1 cellular context compared by ENCODE assay signal in the genomic region with DNA sequence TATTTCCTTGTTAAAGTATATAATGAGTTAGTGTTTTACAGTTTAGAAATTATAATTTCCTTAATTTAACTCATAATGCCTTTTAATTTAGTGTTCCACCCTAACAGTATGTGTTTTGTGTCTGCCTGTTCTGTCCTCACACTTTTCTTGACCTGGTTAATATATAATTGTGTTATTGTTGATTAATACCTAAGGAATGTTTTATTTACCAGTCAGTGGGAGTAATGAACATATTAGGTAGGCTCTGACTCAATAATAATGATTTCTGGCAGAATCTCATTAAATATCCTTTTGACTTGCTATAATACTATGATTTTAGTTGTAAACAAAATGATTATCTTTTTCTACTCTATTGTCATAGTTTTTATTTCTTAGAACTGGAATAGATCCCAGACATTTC.
TF ChIP-seq lines count a peak whose summit lies in the region.

No MANE protein-coding gene starts in this region.

TF ChIP-seq in IMR-90, 13 proteins besides CTCF, POLR2A, EP300 and RAD21:
- no peak for TF ChIP-seq RCOR1 (IDR thresholded peaks at IDR 0.05; ENCODE audit: insufficient replicate concordance, low read length)
